Comparison of ENCODE assay signal across 8 cellular contexts in the genomic region with DNA sequence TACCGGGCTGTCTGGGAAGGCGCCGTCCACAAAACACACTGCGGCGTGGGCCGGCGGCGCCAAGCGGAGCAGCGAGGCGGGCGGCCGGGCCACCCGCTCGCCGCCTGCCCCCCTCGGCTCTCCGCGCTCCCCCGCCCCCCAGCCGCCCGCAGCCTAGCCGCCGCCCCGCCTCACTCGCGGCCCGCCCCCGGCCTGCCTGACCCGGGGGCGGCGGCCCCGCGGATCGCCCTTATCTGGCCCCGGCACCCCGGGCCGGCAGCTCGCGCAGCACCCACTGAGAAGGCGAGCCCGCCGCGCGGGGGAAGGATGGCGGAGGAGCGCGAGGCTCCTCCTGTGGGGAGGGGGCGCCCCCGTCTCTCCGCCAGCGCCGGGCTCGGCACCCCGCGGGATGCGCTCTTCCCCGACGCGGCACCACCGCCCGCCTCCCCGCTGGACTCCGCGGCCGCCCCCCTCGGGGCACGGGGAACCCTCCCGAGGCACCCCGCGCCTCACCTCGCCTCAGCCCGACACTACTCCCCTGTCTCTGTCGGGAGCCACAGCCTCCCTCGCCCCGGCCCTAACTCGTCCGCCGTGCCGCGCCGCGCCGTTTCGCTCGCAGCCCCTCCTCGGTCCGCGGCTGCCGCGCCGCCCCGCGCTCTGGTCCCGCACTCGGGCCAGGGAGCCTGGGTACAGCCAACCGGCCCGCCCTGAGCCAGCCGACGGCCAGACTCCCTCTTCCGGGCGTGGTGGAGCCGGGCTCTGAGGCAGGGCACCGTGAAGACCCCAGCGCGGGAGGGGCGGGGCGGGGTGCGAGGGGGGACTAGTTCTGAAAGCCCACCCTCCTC. TPM values are rescaled to one million over a fixed set of nuclear protein-coding genes. Genes with fewer than 3 reads are reported as not detected.
A peak's percentile ranks its signal among the peaks of the same experiment; 100 is the strongest.
DNase-seq lines count a peak whose midpoint lies in the region; ATAC-seq and TF ChIP-seq lines count a peak whose summit lies in the region.

No MANE protein-coding gene starts in this region.

- H3K27ac ChIP-seq in right atrium auricular region (peak overlapping the region; percentile 92 to 96), psoas muscle (peak overlapping the region; percentile 92)

- H3K4me1 ChIP-seq in right atrium auricular region (no peaks in the 10 kb centered on the region), psoas muscle (no peaks in the 10 kb centered on the region)

- H3K4me3 ChIP-seq in right atrium auricular region (peak overlapping the region; percentile 58 to 79), psoas muscle (peak overlapping the region; percentile 86)

- intact Hi-C loops in psoas muscle (cut with DNase I): no loop called here

- in situ Hi-C loops in SK-MEL-5 (cut with HindIII; ENCODE audit: low pct_unique_long_range_greater_than_20kb, low sequenced_read_pairs): no loop called here

- ATAC-seq in GM18909 (IDR thresholded peaks at IDR 0.05; ENCODE audit: poor library complexity, unreplicated experiment) (peak; percentile 49), HG03135 (IDR thresholded peaks at IDR 0.05; ENCODE audit: unreplicated experiment) (peak; percentile 45), psoas muscle (peak; percentile 39 to 73 (median 62))

- H3K36me3 ChIP-seq in right atrium auricular region (no peaks in the 10 kb centered on the region), psoas muscle (ENCODE audit: insufficient read depth in 1 of 2, low read depth in 1 of 2) (no peaks in the 10 kb centered on the region)

- TF ChIP-seq CTCF in right atrium auricular region (IDR thresholded peaks at IDR 0.05): no peak
- TF ChIP-seq CTCF in psoas muscle (IDR thresholded peaks at IDR 0.05): no peak

- no peaks in the 10 kb centered on the region for H3K27me3 ChIP-seq in right atrium auricular region
- H3K27me3 ChIP-seq in psoas muscle (ENCODE audit: insufficient read depth in 3 of 3, low read length in 2 of 3): peaks cover 0 to 8% (median 0%) of the 10 kb centered on the region in 3 donors

- DNase-seq in Ammon's horn (ENCODE audit: low spot score) (peak; percentile 29), SK-MEL-5 (ENCODE audit: low read depth, low spot score) (peak; percentile 9), amniotic epithelial cell (ENCODE audit: low read depth) (peak; percentile 36), right atrium auricular region (ENCODE audit: low spot score) (no peak), psoas muscle (peak; percentile 57 to 72), dedifferentiated amniotic fluid mesenchymal stem cell (ENCODE audit: extremely low spot score) (no peak)

- 1 to 36% (median 5%) methylated on average over 7 to 91 of the region's 109 CpGs for WGBS in psoas muscle, 3 donors

- H3K9me3 ChIP-seq in right atrium auricular region (no peaks in the 10 kb centered on the region), psoas muscle (no peaks in the 10 kb centered on the region)

RNA-seq across cellular contexts. Expression of a gene that starts 0.6 kb away (rescaled TPM):
- 33.4 and 34.1 TPM in 2 replicates for total RNA-seq in SK-MEL-5 (2014; rRNA removed; shearing (Covaris generic))
- 15.5 and 23.2 TPM in 2 replicates for polyA plus RNA-seq in SK-MEL-5 (2015; cell fraction: cytosol; rRNA removed)
- 23.1 and 24.6 TPM in 2 replicates for polyA plus RNA-seq in SK-MEL-5 (2015; cell fraction: nucleus; rRNA removed)
- total RNA-seq in right atrium auricular region: 1 to 10 TPM; 6.5 to 6.7 TPM
- 1 to 10 TPM; 2.1 to 3.9 (median 3.2) TPM for total RNA-seq in psoas muscle
- polyA plus RNA-seq in psoas muscle: 1 to 10 TPM; 2.3 to 3.1 (median 2.4) TPM

RNA-seq across cellular contexts. Expression of a gene that starts 33.0 kb away (rescaled TPM):
- not detected in 2 replicates for total RNA-seq in SK-MEL-5 (2014; rRNA removed; shearing (Covaris generic))
- polyA plus RNA-seq in SK-MEL-5 (2015; cell fraction: cytosol; rRNA removed): not detected in 2 replicates
- not detected in 2 replicates for polyA plus RNA-seq in SK-MEL-5 (2015; cell fraction: nucleus; rRNA removed)
- not detected for total RNA-seq in right atrium auricular region
- not detected for total RNA-seq in psoas muscle
- not detected for polyA plus RNA-seq in psoas muscle

Comparison
In these comparisons a context has a peak if more than half of its experiments do, and no peak if none do; other contexts are left out.
1. DNase-seq: peak in Ammon's horn (single experiment), SK-MEL-5 (single experiment), amniotic epithelial cell (single experiment) and psoas muscle (2 of 2); none in right atrium auricular region (single experiment) and dedifferentiated amniotic fluid mesenchymal stem cell (single experiment).
2. Peak in every context shown above with its lines, with median percentiles within 50 percentile points of each other: ATAC-seq.